ENCODE assay signal across 20 cellular contexts in the genomic region with DNA sequence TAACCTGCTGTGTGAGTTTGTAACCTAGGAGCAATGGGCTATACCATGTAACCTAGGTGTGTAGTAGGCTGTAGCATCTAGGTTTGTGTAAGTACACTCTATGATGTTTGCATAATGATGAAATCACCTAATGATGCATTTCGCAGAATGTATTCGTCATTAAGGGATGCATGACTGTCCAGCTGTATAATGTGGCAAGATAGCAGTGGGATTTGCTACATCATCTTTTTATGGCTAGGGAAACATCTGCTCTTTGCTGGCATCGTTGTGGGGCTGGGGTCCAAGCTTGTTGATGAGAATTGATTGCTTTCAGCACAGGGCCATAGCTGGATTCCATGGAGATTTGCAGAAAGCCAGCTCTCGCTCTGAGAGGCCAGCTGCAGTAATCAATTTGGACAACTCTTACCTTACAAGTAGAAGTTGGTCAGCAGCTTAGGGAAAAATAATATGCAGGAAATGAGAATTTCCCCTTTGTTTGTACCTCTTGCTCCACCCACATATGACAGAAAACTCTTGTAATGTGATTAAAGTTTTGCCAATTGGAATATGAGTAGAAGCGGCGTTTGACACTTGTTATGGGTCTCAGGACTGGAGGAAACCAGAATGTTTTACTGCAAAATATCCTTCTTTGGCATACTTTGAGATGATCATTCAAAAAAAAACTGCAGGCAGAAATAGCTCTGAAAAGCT.
DNase-seq lines count a peak whose midpoint lies in the region; ATAC-seq, FAIRE-seq and TF ChIP-seq lines count a peak whose summit lies in the region.
"Had no signal": no experiment of that assay in that cellular context is flagged by ENCODE, and none has a peak within 500 bp of the region (broad histone marks: within the 10 kb centered on the region; RNA-seq: fewer than 3 reads in every experiment).

No MANE protein-coding gene starts in this region.

- H3K27ac ChIP-seq in left ventricle myocardium inferior (replicated peaks) (peak overlapping the region; percentile 47), astrocyte (ENCODE audit: low read depth, low read length) (no peak overlapping the region)
- H3K27ac ChIP-seq: BLaER1 treated with 17β-estradiol and CSF1 and Interleukin-3, amounts not matched to agents 10 nM and 100 nM; HL-60 had no signal

- peaks cover 5% of the 10 kb centered on the region for H3K9me3 Mint-ChIP-seq in astrocyte (ENCODE audit: unreplicated experiment)

- no peak for DNase-seq in left ventricle myocardium inferior
- no peak for DNase-seq in left ventricle myocardium superior
- DNase-seq in astrocyte (ENCODE audit: low read depth), result peak; percentile 47
- DNase-seq in fibroblast of the aortic adventitia (ENCODE audit: low read depth), result peak; percentile 27
- no peak for DNase-seq in middle frontal gyrus (ENCODE audit: extremely low spot score, low spot score)
- no peak for DNase-seq in activated CD4-positive, CD25-positive, alpha-beta regulatory T cell treated with anti-CD3 and anti-CD28 coated beads, Interleukin-2, amount 50 U/mL, for 72 hours
- no peak for DNase-seq in activated naive CD4-positive, alpha-beta T cell treated with anti-CD3 and anti-CD28 coated beads, Interleukin-2, amount 50 U/mL, for 16 hours
- DNase-seq: 8988T, DMS153, KBM-7, NCI-H1048, NCI-H146, NCI-H2227 treated with DMSO at 0.1 percent for 48 hours, NCI-H526 had no signal

- ATAC-seq in left ventricle myocardium superior (no peak), HG03354 (IDR thresholded peaks at IDR 0.05; ENCODE audit: poor library complexity, severe bottlenecking, unreplicated experiment) (no peak)
- ATAC-seq: HCT116, Right ventricle myocardium inferior had no signal

- no peak overlapping the region for H2AFZ ChIP-seq in astrocyte (ENCODE audit: low read depth, low read length)

- no peaks in the 10 kb centered on the region for H3K79me2 ChIP-seq in astrocyte (ENCODE audit: insufficient read depth, low read length)

- H3K27me3 Mint-ChIP-seq in astrocyte (ENCODE audit: low read depth, unreplicated experiment), result no peaks in the 10 kb centered on the region

- intact Hi-C loops in left ventricle myocardium inferior (cut with micrococcal nuclease) (no loop called here), left ventricle myocardium superior (cut with micrococcal nuclease) (no loop called here)

- H3K9ac ChIP-seq in astrocyte (ENCODE audit: low read length), result no peak overlapping the region
- H3K9ac ChIP-seq: BLaER1 treated with 17β-estradiol and CSF1 and Interleukin-3, amounts not matched to agents 10 nM and 100 nM had no signal

- no peaks in the 10 kb centered on the region for H4K20me1 ChIP-seq in astrocyte (ENCODE audit: insufficient read depth, low read length)
- H4K20me1 ChIP-seq: BLaER1 treated with 17β-estradiol and CSF1 and Interleukin-3, amounts not matched to agents 10 nM and 100 nM had no signal

- no peak overlapping the region for H3K27ac Mint-ChIP-seq in astrocyte (ENCODE audit: unreplicated experiment)

- H3K4me3 Mint-ChIP-seq in astrocyte (ENCODE audit: unreplicated experiment), result no peak overlapping the region

- TF ChIP-seq CTCF in left ventricle myocardium inferior (IDR thresholded peaks at IDR 0.05; ENCODE audit: borderline replicate concordance) (no peak), astrocyte (IDR thresholded peaks at IDR 0.05; ENCODE audit: insufficient read depth, low read depth, low read length) (no peak), fibroblast of the aortic adventitia (IDR thresholded peaks at IDR 0.05; ENCODE audit: insufficient read depth, low read length) (no peak)

- H3K4me1 Mint-ChIP-seq in astrocyte (ENCODE audit: low read depth, unreplicated experiment), result peaks cover 27% of the 10 kb centered on the region

- H3K4me2 ChIP-seq in astrocyte (ENCODE audit: low read length), result no peak overlapping the region
- H3K4me2 ChIP-seq: BLaER1 treated with 17β-estradiol and CSF1 and Interleukin-3, amounts not matched to agents 10 nM and 100 nM had no signal

- no peaks in the 10 kb centered on the region for H3K27me3 ChIP-seq in left ventricle myocardium inferior (ENCODE audit: low read depth)
- H3K27me3 ChIP-seq in astrocyte (ENCODE audit: insufficient read depth, low read length), result no peaks in the 10 kb centered on the region
- H3K27me3 ChIP-seq: BLaER1 treated with 17β-estradiol and CSF1 and Interleukin-3, amounts not matched to agents 10 nM and 100 nM had no signal

- H3K36me3 ChIP-seq in left ventricle myocardium inferior (peaks cover 5% of the 10 kb centered on the region), astrocyte (ENCODE audit: insufficient read depth, low read length) (no peaks in the 10 kb centered on the region)
- H3K36me3 ChIP-seq: BLaER1 treated with 17β-estradiol and CSF1 and Interleukin-3, amounts not matched to agents 10 nM and 100 nM had no signal

- peaks cover 22% of the 10 kb centered on the region for H3K4me1 ChIP-seq in left ventricle myocardium inferior
- H3K4me1 ChIP-seq in astrocyte (ENCODE audit: insufficient read depth, low read length), result peaks cover 23% of the 10 kb centered on the region

- peaks cover 8% of the 10 kb centered on the region for H3K9me3 ChIP-seq in left ventricle myocardium inferior (replicated peaks)
- peaks cover under 1% of the 10 kb centered on the region for H3K9me3 ChIP-seq in astrocyte (ENCODE audit: insufficient read depth, low read depth, low read length)

- H3K4me3 ChIP-seq in left ventricle myocardium inferior, result no peak overlapping the region
- H3K4me3 ChIP-seq in astrocyte (ENCODE audit: insufficient read depth, low read depth, low read length), result no peak overlapping the region
- H3K4me3 ChIP-seq in fibroblast of the aortic adventitia (ENCODE audit: low read depth, low read length), result no peak overlapping the region
- H3K4me3 ChIP-seq: BLaER1 treated with 17β-estradiol and CSF1 and Interleukin-3, amounts not matched to agents 10 nM and 100 nM had no signal

- no peak for FAIRE-seq in astrocyte (lab: Jason Lieb, UNC)
- FAIRE-seq: GM18507 had no signal

- no peaks in the 10 kb centered on the region for H3K36me3 Mint-ChIP-seq in astrocyte (ENCODE audit: low read depth, unreplicated experiment)

Comparison
In these comparisons a context has a peak if more than half of its experiments do, and no peak if none do; other contexts are left out.
1. DNase-seq: peak in astrocyte (single experiment) and fibroblast of the aortic adventitia (single experiment); none in left ventricle myocardium inferior (single experiment), left ventricle myocardium superior (single experiment), middle frontal gyrus (single experiment), activated CD4-positive, CD25-positive, alpha-beta regulatory T cell treated with anti-CD3 and anti-CD28 coated beads, Interleukin-2, amount 50 U/mL, for 72 hours (single experiment) and activated naive CD4-positive, alpha-beta T cell treated with anti-CD3 and anti-CD28 coated beads, Interleukin-2, amount 50 U/mL, for 16 hours (single experiment).